21 cellular contexts compared by ENCODE assay signal in the genomic region with DNA sequence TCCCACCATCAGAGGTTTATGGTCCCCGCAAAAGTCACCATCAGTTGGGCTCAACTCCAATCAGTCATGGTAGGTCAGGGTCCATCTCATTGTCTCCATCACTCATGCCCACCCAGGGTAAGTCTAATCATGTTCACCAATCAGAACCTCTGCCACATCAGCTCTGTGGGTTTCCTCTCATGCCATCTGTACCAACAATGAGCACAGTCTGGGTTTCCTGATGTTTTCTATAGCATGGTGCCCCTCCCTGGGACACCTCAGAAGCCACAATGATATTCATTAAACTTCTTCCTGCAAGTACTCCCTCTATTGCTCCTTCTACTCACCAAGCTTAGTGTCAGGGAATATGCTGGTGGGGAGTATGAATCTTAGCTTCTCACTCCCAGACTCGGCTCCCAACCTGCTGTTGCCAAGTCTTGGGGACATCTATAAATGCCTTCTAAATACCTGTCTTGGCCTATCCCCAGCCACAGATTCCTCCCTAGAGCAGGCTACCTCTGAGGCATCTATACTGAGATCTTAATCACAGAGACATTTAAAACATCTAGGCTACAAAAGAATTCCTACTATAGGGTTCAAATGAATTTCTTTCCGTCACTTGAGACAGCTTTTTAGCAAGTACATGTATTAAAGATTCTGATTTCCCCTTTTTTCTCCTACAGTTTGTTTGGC. TPM values are rescaled to one million over a fixed set of nuclear protein-coding genes. Genes with fewer than 3 reads are reported as not detected.
DNase-seq lines count a peak whose midpoint lies in the region; ATAC-seq and TF ChIP-seq lines count a peak whose summit lies in the region.
"Had no signal": no experiment of that assay in that cellular context is flagged by ENCODE, and none has a peak within 500 bp of the region (broad histone marks: within the 10 kb centered on the region; RNA-seq: fewer than 3 reads in every experiment).

No MANE protein-coding gene starts in this region.

- TF ChIP-seq CTCF in natural killer cell (IDR thresholded peaks at IDR 0.05) (no peak), H9 (conservative IDR thresholded peaks at IDR 0.05) (no peak), mucosa of descending colon (IDR thresholded peaks at IDR 0.05) (no peak)

- POLR2A ChIA-PET in activated CD4-positive, alpha-beta T cell treated with anti-CD3 and anti-CD28 coated beads, Interleukin-2, amount 10 ng/mL, durations not matched to agents 7 days and 5 days (lab: Charles Lee), result interaction anchor here (0.6 kb wide), 1 partner anchor 62 kb away, joined by 5 read pairs; no protein-coding TSS in a partner anchor

- H2AK5ac ChIP-seq in H9 (ENCODE audit: insufficient read length, low read length), result no peak overlapping the region

- no peaks in the 10 kb centered on the region for H3K23me2 ChIP-seq in H9 (ENCODE audit: insufficient read length, low read depth, low read length, poor library complexity, severe bottlenecking)

- no peaks in the 10 kb centered on the region for H3K79me2 ChIP-seq in H9 (ENCODE audit: insufficient read depth, low read length)

- intact Hi-C loops in natural killer cell (cut with micrococcal nuclease) (no loop called here), mucosa of descending colon (cut with DNase I, micrococcal nuclease) (no loop called here)

- ATAC-seq in natural killer cell (no peak), mucosa of descending colon (no peak)

- H4K91ac ChIP-seq in H9 (ENCODE audit: insufficient read length, low read depth, low read length), result no peak overlapping the region

- H3K4me1 Mint-ChIP-seq in activated CD4-positive, alpha-beta T cell treated with anti-CD3 and anti-CD28 coated beads, Interleukin-2, amount 10 ng/mL, durations not matched to agents 7 days and 5 days, result peaks cover 64% of the 10 kb centered on the region
- peaks cover 61% of the 10 kb centered on the region for H3K4me1 Mint-ChIP-seq in activated naive CD8-positive, alpha-beta T cell (ENCODE audit: low read depth)
- H3K4me1 Mint-ChIP-seq in natural killer cell (peaks cover 63 to 64% of the 10 kb centered on the region in 2 donors), H9 (peaks cover 7 to 10% of the 10 kb centered on the region in 2 experiments)
- H3K4me1 Mint-ChIP-seq: neural progenitor cell had no signal

- no peak overlapping the region for H2BK5ac ChIP-seq in H9 (ENCODE audit: insufficient read length, low read length)

- H3K9me3 Mint-ChIP-seq in activated CD4-positive, alpha-beta T cell treated with anti-CD3 and anti-CD28 coated beads, Interleukin-2, amount 10 ng/mL, durations not matched to agents 7 days and 5 days, result peaks cover 27% of the 10 kb centered on the region
- peaks cover 9% of the 10 kb centered on the region for H3K9me3 Mint-ChIP-seq in activated naive CD8-positive, alpha-beta T cell (ENCODE audit: low read depth)
- no peaks in the 10 kb centered on the region for H3K9me3 Mint-ChIP-seq in natural killer cell
- peaks cover 19 to 22% of the 10 kb centered on the region in 2 experiments for H3K9me3 Mint-ChIP-seq in H9
- H3K9me3 Mint-ChIP-seq: activated T-cell treated with anti-CD3 and anti-CD28 coated beads, Interleukin-2, amount 50 U/mL, for 4 hours had no signal

- H3K36me3 ChIP-seq in KOPT-K1 (ENCODE audit: insufficient read depth, low read length) (no peaks in the 10 kb centered on the region), mucosa of descending colon (ENCODE audit: low read depth) (no peaks in the 10 kb centered on the region)
- H3K36me3 ChIP-seq: neural progenitor cell had no signal

- no peak overlapping the region for H3K9ac ChIP-seq in H9 (ENCODE audit: extremely low read depth, insufficient read length, low read length)
- H3K9ac ChIP-seq: neural progenitor cell had no signal

- CTCF ChIA-PET in activated CD4-positive, alpha-beta T cell treated with anti-CD3 and anti-CD28 coated beads, Interleukin-2, amount 10 ng/mL, durations not matched to agents 7 days and 5 days (lab: Charles Lee), result interaction anchor here (0.5 to 3.1 kb wide), 4 partner anchors 12 to 136 kb away, joined by 3 to 18 read pairs (median 4); a partner anchor contains a TSS

- no peak overlapping the region for H4K5ac ChIP-seq in H9 (ENCODE audit: insufficient read length, low read depth, low read length)

- H3K27me3 Mint-ChIP-seq in activated CD4-positive, alpha-beta T cell treated with anti-CD3 and anti-CD28 coated beads, Interleukin-2, amount 10 ng/mL, durations not matched to agents 7 days and 5 days, result peaks cover 26% of the 10 kb centered on the region
- no peaks in the 10 kb centered on the region for H3K27me3 Mint-ChIP-seq in activated naive CD8-positive, alpha-beta T cell
- H3K27me3 Mint-ChIP-seq in natural killer cell (ENCODE audit: low read depth in 2 of 2), result no peaks in the 10 kb centered on the region
- H3K27me3 Mint-ChIP-seq in H9 (ENCODE audit: low read depth), result peaks cover under 1% of the 10 kb centered on the region

- DNase-seq in activated CD4-positive, alpha-beta T cell treated with anti-CD3 and anti-CD28 coated beads, Interleukin-2, amount 10 ng/mL, durations not matched to agents 7 days and 5 days, result peak; percentile 12
- no peak for DNase-seq in activated CD4-positive, alpha-beta T cell treated with anti-CD3 and anti-CD28 coated beads, Interleukin-2, amount 50 U/mL, for 48 hours
- DNase-seq in natural killer cell (no peak), H9 (no peak), mucosa of descending colon (no peak), RKO (ENCODE audit: low spot score) (no peak)
- DNase-seq: activated CD4-positive, CD25-positive, alpha-beta regulatory T cell treated with anti-CD3 and anti-CD28 coated beads, Interleukin-2, amount 50 U/mL, for 72 hours; activated T-cell treated with anti-CD3 and anti-CD28 coated beads, Interleukin-2, amount 50 U/mL, for 4 hours; amygdala; C1 segment of cervical spinal cord; mammary epithelial cell; NCI-H2029 treated with DMSO at 0.1 percent for 48 hours; NCI-H510A; SIG-M5 had no signal

- no peak overlapping the region for H2BK120ac ChIP-seq in H9 (ENCODE audit: low read depth, low read length, poor library complexity, severe bottlenecking)

- H3K4me3 ChIP-seq in mucosa of descending colon, result no peak overlapping the region
- H3K4me3 ChIP-seq: neural progenitor cell had no signal

- peak overlapping the region; percentile 48 for H3K4me3 Mint-ChIP-seq in activated CD4-positive, alpha-beta T cell treated with anti-CD3 and anti-CD28 coated beads, Interleukin-2, amount 10 ng/mL, durations not matched to agents 7 days and 5 days
- H3K4me3 Mint-ChIP-seq in activated naive CD8-positive, alpha-beta T cell, result peak overlapping the region; percentile 54
- H3K4me3 Mint-ChIP-seq in natural killer cell (peak overlapping the region; percentile 73), H9 (no peak overlapping the region)
- H3K4me3 Mint-ChIP-seq: neural progenitor cell had no signal

- no peaks in the 10 kb centered on the region for H4K20me1 ChIP-seq in H9 (ENCODE audit: control insufficient read depth, insufficient read depth, insufficient read length)

- H3K27ac ChIP-seq in KOPT-K1 (ENCODE audit: low read depth, low read length, poor library complexity, severe bottlenecking) (peak overlapping the region; percentile 76), H9 (ENCODE audit: insufficient read length, low read depth, low read length) (no peak overlapping the region)
- H3K27ac ChIP-seq: neural progenitor cell had no signal

- H3K27me3 ChIP-seq in H9 (ENCODE audit: insufficient read depth, low read length), result no peaks in the 10 kb centered on the region; the same call in 1 of the 2 replicates
- H3K27me3 ChIP-seq: neural progenitor cell had no signal

- H3K23ac ChIP-seq in H9 (ENCODE audit: insufficient read length, low read depth, low read length), result no peak overlapping the region

- H3T11ph ChIP-seq in H9 (ENCODE audit: low read length), result no peak overlapping the region

- H3K4me1 ChIP-seq in H9 (ENCODE audit: insufficient read depth, low read length) (0 out of 2 replicates have a peak, but pooled peaks cover 2% of the 10 kb centered on the region), mucosa of descending colon (ENCODE audit: low read depth) (no peaks in the 10 kb centered on the region)
- H3K4me1 ChIP-seq: neural progenitor cell had no signal

- H3K27ac Mint-ChIP-seq in activated CD4-positive, alpha-beta T cell treated with anti-CD3 and anti-CD28 coated beads, Interleukin-2, amount 10 ng/mL, durations not matched to agents 7 days and 5 days, result peak overlapping the region; percentile 87
- H3K27ac Mint-ChIP-seq in activated naive CD8-positive, alpha-beta T cell, result peak overlapping the region; percentile 64
- H3K27ac Mint-ChIP-seq in natural killer cell (peak overlapping the region; percentile 85 to 86), H9 (no peak overlapping the region)
- H3K27ac Mint-ChIP-seq: neural progenitor cell had no signal

- H3K56ac ChIP-seq in H9 (ENCODE audit: insufficient read length, low read depth, low read length), result no peak overlapping the region

- no peaks in the 10 kb centered on the region for H3K79me1 ChIP-seq in H9 (ENCODE audit: insufficient read depth, low read depth, low read length, poor library complexity, severe bottlenecking)

- no peak overlapping the region for H3K14ac ChIP-seq in H9 (ENCODE audit: insufficient read depth, low read length)

- no peak overlapping the region for H3K4me2 ChIP-seq in H9 (ENCODE audit: insufficient read depth, insufficient read length, low read length)
- H3K4me2 ChIP-seq: neural progenitor cell had no signal

- H3K4ac ChIP-seq in H9 (ENCODE audit: low read depth, low read length), result no peak overlapping the region

- H2AFZ ChIP-seq in H9 (ENCODE audit: low read length), result no peak overlapping the region
- H2AFZ ChIP-seq: neural progenitor cell had no signal

- H2BK12ac ChIP-seq in H9 (ENCODE audit: insufficient read length, low read depth, low read length), result no peak overlapping the region

- no peak overlapping the region for H4K8ac ChIP-seq in H9 (replicated peaks; ENCODE audit: insufficient read length, low read depth, low read length)

- H3K9me3 ChIP-seq in KOPT-K1 (ENCODE audit: insufficient read depth, low read length, poor library complexity, severe bottlenecking) (peaks cover 12% of the 10 kb centered on the region), H9 (ENCODE audit: control insufficient read depth, low read depth, low read length) (no peaks in the 10 kb centered on the region), mucosa of descending colon (no peaks in the 10 kb centered on the region)

- H2BK20ac ChIP-seq in H9 (ENCODE audit: low read depth, low read length, poor library complexity, severe bottlenecking), result no peak overlapping the region

- no peak overlapping the region for H3K18ac ChIP-seq in H9 (ENCODE audit: insufficient read length, low read depth, low read length)

- no CpG with 5 or more reads among the region's 3 CpGs for WGBS in H9 (ENCODE audit: extremely low coverage, insufficient read length, low lambda C conversion rate)

- no peak overlapping the region for H2BK15ac ChIP-seq in H9 (ENCODE audit: low read depth, low read length)

- peaks cover 50% of the 10 kb centered on the region for H3K36me3 Mint-ChIP-seq in activated CD4-positive, alpha-beta T cell treated with anti-CD3 and anti-CD28 coated beads, Interleukin-2, amount 10 ng/mL, durations not matched to agents 7 days and 5 days (ENCODE audit: low read depth)
- H3K36me3 Mint-ChIP-seq in activated naive CD8-positive, alpha-beta T cell, result peaks cover 11% of the 10 kb centered on the region
- no peaks in the 10 kb centered on the region for H3K36me3 Mint-ChIP-seq in natural killer cell
- H3K36me3 Mint-ChIP-seq in H9 (ENCODE audit: insufficient read depth in 1 of 3, low read depth in 3 of 3), result no peaks in the 10 kb centered on the region; a peak in 1 of 7 replicates
- H3K36me3 Mint-ChIP-seq: neural progenitor cell had no signal

RNA-seq across cellular contexts. Expression of a gene that starts 5.0 kb away (rescaled TPM):
- 10 to 100 TPM; 28.6 to 29.1 TPM for total RNA-seq in activated CD4-positive, alpha-beta T cell treated with anti-CD3 and anti-CD28 coated beads, Interleukin-2, amount 10 ng/mL, durations not matched to agents 7 days and 5 days
- total RNA-seq in natural killer cell, result 1 to 10 TPM in 2 of 3 donors, under 1 TPM in 1; 0.21 to 9.8 (median 1.7) TPM
- not detected in 2 replicates for total RNA-seq in H9 (2021)
- total RNA-seq in mucosa of descending colon, result 1 to 10 TPM; 1.2 to 3.4 (median 2.2) TPM
- total RNA-seq: A172, Daoy, mammary epithelial cell, MCF 10A, renal cortical epithelial cell had no signal

RNA-seq across cellular contexts. Expression of a gene that starts 21.8 kb away (rescaled TPM):
- total RNA-seq in activated CD4-positive, alpha-beta T cell treated with anti-CD3 and anti-CD28 coated beads, Interleukin-2, amount 10 ng/mL, durations not matched to agents 7 days and 5 days, result 10 to 100 TPM; 21.6 to 25.2 TPM
- total RNA-seq in natural killer cell, result 1 to 10 TPM in 2 of 3 donors, under 1 TPM in 1; 0.59 to 7.6 (median 1.0) TPM
- total RNA-seq in H9 (2021), result not detected in 2 replicates
- total RNA-seq in mucosa of descending colon, result 1 to 10 TPM; 1.9 to 3.4 (median 2.4) TPM
- total RNA-seq: A172, Daoy, mammary epithelial cell, MCF 10A, renal cortical epithelial cell had no signal

RNA-seq across cellular contexts. Expression of a gene that starts 58.1 kb away (rescaled TPM):
- total RNA-seq in activated CD4-positive, alpha-beta T cell treated with anti-CD3 and anti-CD28 coated beads, Interleukin-2, amount 10 ng/mL, durations not matched to agents 7 days and 5 days, result 1 to 10 TPM; 5.3 to 5.8 TPM
- 1 to 10 TPM; 3.0 to 4.6 (median 3.8) TPM for total RNA-seq in natural killer cell
- not detected in 2 replicates for total RNA-seq in H9 (2021)
- 10 to 100 TPM; 10.2 to 23.3 (median 15.7) TPM for total RNA-seq in mucosa of descending colon
- total RNA-seq: A172, mammary epithelial cell, MCF 10A, renal cortical epithelial cell had no signal

Comparison
In these comparisons a context has a peak if more than half of its experiments do, and no peak if none do; other contexts are left out.
1. H3K27ac Mint-ChIP-seq: peak in activated CD4-positive, alpha-beta T cell treated with anti-CD3 and anti-CD28 coated beads, Interleukin-2, amount 10 ng/mL, durations not matched to agents 7 days and 5 days (single experiment), activated naive CD8-positive, alpha-beta T cell (single experiment) and natural killer cell (2 of 2); none in H9 (0 of 3).
2. H3K4me3 Mint-ChIP-seq: peak in activated CD4-positive, alpha-beta T cell treated with anti-CD3 and anti-CD28 coated beads, Interleukin-2, amount 10 ng/mL, durations not matched to agents 7 days and 5 days (single experiment), activated naive CD8-positive, alpha-beta T cell (single experiment) and natural killer cell (single experiment); none in H9 (0 of 2).